1 cellular context compared by ENCODE assay signal in genomic region chr2:3488768-3489448, GRCh38.
TF ChIP-seq lines count a peak whose summit lies in the region.

No MANE protein-coding gene starts in this region.

TF ChIP-seq in K562, 482 proteins besides CTCF, POLR2A, EP300 and RAD21 (continued from another document):
- TF ChIP-seq AFF4 (CRISPR knock-in tag; IDR thresholded peaks at IDR 0.05): no peak
